In the genomic region with DNA sequence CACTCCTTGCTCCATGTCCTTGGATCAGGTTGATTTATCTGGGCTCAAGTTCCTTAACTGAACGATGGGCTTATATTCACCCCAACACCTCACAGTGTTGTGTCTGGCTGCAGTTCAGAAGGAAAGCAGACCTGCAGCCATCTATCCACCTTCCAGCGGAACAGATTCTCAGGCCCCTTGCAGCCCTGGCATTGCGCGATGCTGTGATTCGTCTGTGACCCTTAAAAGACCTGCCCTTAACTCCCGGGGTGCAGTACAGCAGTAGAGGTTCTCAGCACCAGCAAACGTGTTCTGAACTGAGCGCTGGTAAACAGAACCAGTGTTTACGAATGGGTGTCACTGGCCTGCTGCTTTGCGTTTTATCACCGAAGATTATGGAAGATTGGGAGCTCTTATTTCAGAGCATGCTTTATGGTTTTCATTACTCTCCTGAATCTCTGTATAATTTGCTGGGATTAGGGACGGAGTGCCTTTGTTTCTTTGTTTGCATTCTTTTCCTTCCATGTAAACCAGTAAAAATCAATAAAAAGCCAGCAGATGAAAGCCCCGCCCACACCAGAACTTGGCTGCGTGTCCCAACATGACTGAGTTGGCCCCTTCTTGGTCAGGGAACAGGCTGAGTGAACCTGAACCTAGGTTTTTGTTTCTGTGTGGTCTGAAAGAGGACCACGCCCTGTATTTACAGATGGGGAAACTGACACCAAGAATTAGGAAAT, we compare ENCODE assay signal across 13 cellular contexts.
DNase-seq lines count a peak whose midpoint lies in the region; ATAC-seq and TF ChIP-seq lines count a peak whose summit lies in the region.
"Had no signal": no experiment of that assay in that cellular context is flagged by ENCODE, and none has a peak within 500 bp of the region (broad histone marks: within the 10 kb centered on the region; RNA-seq: fewer than 3 reads in every experiment).

No MANE protein-coding gene starts in this region.

- TF ChIP-seq CTCF in fibroblast of villous mesenchyme (IDR thresholded peaks at IDR 0.05; ENCODE audit: insufficient read depth, low read depth, low read length) (no peak), nephron progenitor cell (IDR thresholded peaks at IDR 0.05) (no peak), neural progenitor cell (IDR thresholded peaks at IDR 0.05) (no peak)

- H3K27me3 ChIP-seq in SJCRH30 (no peaks in the 10 kb centered on the region), neural progenitor cell (no peaks in the 10 kb centered on the region)
- H3K27me3 ChIP-seq: ovary had no signal

- intact Hi-C loops in left ventricle myocardium superior (cut with micrococcal nuclease), result no loop called here

- H3K4me1 ChIP-seq in SJCRH30 (peaks cover 7% of the 10 kb centered on the region; the same call in 1 of the 2 replicates), neural progenitor cell (peaks cover 9% of the 10 kb centered on the region)

- no peak overlapping the region for H2AFZ ChIP-seq in neural progenitor cell (replicated peaks)

- no peak overlapping the region for H3K4me3 Mint-ChIP-seq in nephron progenitor cell
- H3K4me3 Mint-ChIP-seq in neural progenitor cell, result no peak overlapping the region
- H3K4me3 Mint-ChIP-seq: activated T-cell treated with anti-CD3 and anti-CD28 coated beads, Interleukin-2, amount 50 U/mL, for 24 hours had no signal

- H3K79me2 ChIP-seq in neural progenitor cell (ENCODE audit: low read depth), result no peaks in the 10 kb centered on the region

- no peaks in the 10 kb centered on the region for H3K36me3 ChIP-seq in SJCRH30
- H3K36me3 ChIP-seq in neural progenitor cell, result no peaks in the 10 kb centered on the region
- H3K36me3 ChIP-seq: ovary had no signal

- no peaks in the 10 kb centered on the region for H3K36me3 Mint-ChIP-seq in nephron progenitor cell (ENCODE audit: low read depth)
- H3K36me3 Mint-ChIP-seq in neural progenitor cell, result no peaks in the 10 kb centered on the region

- peak overlapping the region; percentile 45; the same call in 1 of the 2 replicates for H3K27ac ChIP-seq in SJCRH30
- no peak overlapping the region for H3K27ac ChIP-seq in neural progenitor cell
- H3K27ac ChIP-seq: ovary had no signal

- no peak overlapping the region for H3K27ac Mint-ChIP-seq in nephron progenitor cell
- no peak overlapping the region for H3K27ac Mint-ChIP-seq in neural progenitor cell
- H3K27ac Mint-ChIP-seq: activated T-cell treated with anti-CD3 and anti-CD28 coated beads, Interleukin-2, amount 50 U/mL, for 24 hours had no signal

- H3K9me3 Mint-ChIP-seq in nephron progenitor cell, result peaks cover 3% of the 10 kb centered on the region
- peaks cover 3% of the 10 kb centered on the region for H3K9me3 Mint-ChIP-seq in neural progenitor cell
- H3K9me3 Mint-ChIP-seq: activated T-cell treated with anti-CD3 and anti-CD28 coated beads, Interleukin-2, amount 50 U/mL, for 24 hours had no signal

- peaks cover 13% of the 10 kb centered on the region for H3K27me3 Mint-ChIP-seq in nephron progenitor cell (ENCODE audit: low read depth, poor library complexity)
- peaks cover 5% of the 10 kb centered on the region for H3K27me3 Mint-ChIP-seq in neural progenitor cell (ENCODE audit: insufficient read depth, low read depth)
- H3K27me3 Mint-ChIP-seq: activated T-cell treated with anti-CD3 and anti-CD28 coated beads, Interleukin-2, amount 50 U/mL, for 24 hours had no signal

- no peaks in the 10 kb centered on the region for H4K20me1 ChIP-seq in neural progenitor cell (ENCODE audit: low read depth)

- H3K4me3 ChIP-seq in SJCRH30, result peak overlapping the region; percentile 20
- peak overlapping the region; percentile 13 for H3K4me3 ChIP-seq in fibroblast of villous mesenchyme (ENCODE audit: low read depth, low read length)
- H3K4me3 ChIP-seq in neural progenitor cell, result no peak overlapping the region
- H3K4me3 ChIP-seq: ovary had no signal

- peak; percentile 17 for DNase-seq in ACHN
- DNase-seq in NCI-H1092 (lab: John Stamatoyannopoulos, UW), result peak; percentile 44
- DNase-seq in SJCRH30, result peak; percentile 48 to 56
- peak; percentile 77 for DNase-seq in fibroblast of villous mesenchyme (ENCODE audit: low read depth)
- no peak for DNase-seq in nephron progenitor cell
- DNase-seq in neural progenitor cell (ENCODE audit: low spot score), result no peak
- no peak for DNase-seq in left ventricle myocardium superior
- DNase-seq: activated T-cell treated with anti-CD3 and anti-CD28 coated beads, Interleukin-2, amount 50 U/mL, for 24 hours; islet precursor cell; MV-4-11; ovary; SW 1271 had no signal

- in situ Hi-C loops in ACHN (cut with HindIII; ENCODE audit: low pct_ligation_motif_present, low pct_unique_long_range_greater_than_20kb, low sequenced_read_pairs), result no loop called here

- H3F3A ChIP-seq in neural progenitor cell (ENCODE audit: low read depth), result no peaks in the 10 kb centered on the region

- no peaks in the 10 kb centered on the region for H3K9me3 ChIP-seq in SJCRH30 (replicated peaks)
- H3K9me3 ChIP-seq in neural progenitor cell (ENCODE audit: low read depth), result no peaks in the 10 kb centered on the region
- H3K9me3 ChIP-seq: ovary had no signal

- ATAC-seq in GM21723 (IDR thresholded peaks at IDR 0.05; ENCODE audit: unreplicated experiment) (no peak), left ventricle myocardium superior (no peak)

- no peak overlapping the region for H3K9ac ChIP-seq in neural progenitor cell

- H3K4me2 ChIP-seq in neural progenitor cell, result no peak overlapping the region

- H3K4me1 Mint-ChIP-seq in nephron progenitor cell, result peaks cover 16% of the 10 kb centered on the region
- peaks cover 19% of the 10 kb centered on the region for H3K4me1 Mint-ChIP-seq in neural progenitor cell

Comparison
In these comparisons a context has a peak if more than half of its experiments do, and no peak if none do; other contexts are left out.
1. DNase-seq: peak in ACHN (single experiment), NCI-H1092 (single experiment), SJCRH30 (2 of 2) and fibroblast of villous mesenchyme (single experiment); none in nephron progenitor cell (single experiment), neural progenitor cell (single experiment) and left ventricle myocardium superior (single experiment).